8 cellular contexts compared by ENCODE assay signal in genomic region chr19:13817615-13818371, GRCh38. TPM values are rescaled to one million over a fixed set of nuclear protein-coding genes. Genes with fewer than 3 reads are reported as not detected.
DNase-seq lines count a peak whose midpoint lies in the region; ATAC-seq, FAIRE-seq and TF ChIP-seq lines count a peak whose summit lies in the region.
"Had no signal": no experiment of that assay in that cellular context is flagged by ENCODE, and none has a peak within 500 bp of the region (broad histone marks: within the 10 kb centered on the region; RNA-seq: fewer than 3 reads in every experiment).

No MANE protein-coding gene starts in this region.

- no peaks in the 10 kb centered on the region for H3K4me1 Mint-ChIP-seq in glutamatergic neuron (ENCODE audit: low read depth, unreplicated experiment)

- H3K9me3 Mint-ChIP-seq in glutamatergic neuron (ENCODE audit: unreplicated experiment) = peaks cover 2% of the 10 kb centered on the region

- H3K27ac ChIP-seq in small intestine (ENCODE audit: low read depth in 1 of 2, low read length in 1 of 2) = peak overlapping the region; percentile 4 to 88

- WGBS in small intestine, 3 donors = 10 to 48% (median 30%) methylated on average over 27 to 35 of the region's 35 CpGs

- no peak overlapping the region for H3K4me3 Mint-ChIP-seq in glutamatergic neuron (ENCODE audit: unreplicated experiment)

- peaks cover 5% of the 10 kb centered on the region for H3K36me3 Mint-ChIP-seq in glutamatergic neuron (ENCODE audit: unreplicated experiment)

- H3K4me3 ChIP-seq in NT2/D1 (ENCODE audit: insufficient read length, low read depth) = no peak overlapping the region
- peak overlapping the region in 1 of 2 donors; percentile 39 for H3K4me3 ChIP-seq in small intestine (ENCODE audit: low read depth in 1 of 2, low read length in 2 of 2)
- H3K4me3 ChIP-seq in BE2C (ENCODE audit: low read depth, low read length) = no peak overlapping the region

- H3K9me3 ChIP-seq in NT2/D1 (ENCODE audit: insufficient read depth, low read length) (no peaks in the 10 kb centered on the region), small intestine (ENCODE audit: control insufficient read depth, low read depth) (no peaks in the 10 kb centered on the region), BE2C (no peaks in the 10 kb centered on the region)

- H3K36me3 ChIP-seq in NT2/D1 (ENCODE audit: insufficient read depth, insufficient read length, low read length) (peaks cover 39% of the 10 kb centered on the region), small intestine (ENCODE audit: control insufficient read depth in 2 of 2, insufficient read depth in 2 of 2, low read length in 2 of 2) (no peaks in the 10 kb centered on the region), BE2C (no peaks in the 10 kb centered on the region; the same call in 1 of the 2 replicates)

- peak overlapping the region; percentile 26 for H3K9ac ChIP-seq in NT2/D1 (ENCODE audit: insufficient read length, low read depth)

- peaks cover 2% of the 10 kb centered on the region for H3K27me3 Mint-ChIP-seq in glutamatergic neuron (ENCODE audit: unreplicated experiment)

- TF ChIP-seq CTCF in glutamatergic neuron (IDR thresholded peaks at IDR 0.05; ENCODE audit: partially characterized antibody, unreplicated experiment) (no peak), BE2C (IDR thresholded peaks at IDR 0.05; ENCODE audit: low read depth, low read length) (no peak)

- DNase-seq in NT2/D1 (ENCODE audit: low read depth, low spot score) (no peak), glutamatergic neuron (peak; percentile 46), small intestine (peak; percentile 94), BE2C (no peak)

- peak; percentile 46 for ATAC-seq in HG03175 (IDR thresholded peaks at IDR 0.05; ENCODE audit: unreplicated experiment)
- ATAC-seq in HG02763 (IDR thresholded peaks at IDR 0.05; ENCODE audit: unreplicated experiment) = no peak
- no peak for ATAC-seq in HG03159 (IDR thresholded peaks at IDR 0.05; ENCODE audit: unreplicated experiment)

- H3K27me3 ChIP-seq in NT2/D1 (ENCODE audit: insufficient read depth, insufficient read length) (no peaks in the 10 kb centered on the region), small intestine (ENCODE audit: control insufficient read depth in 2 of 2, insufficient read depth in 2 of 2, low read length in 2 of 2) (no peaks in the 10 kb centered on the region), BE2C (no peaks in the 10 kb centered on the region)

- H3K4me1 ChIP-seq in NT2/D1 (ENCODE audit: insufficient read depth, insufficient read length) (peaks cover 10% of the 10 kb centered on the region), small intestine (ENCODE audit: control insufficient read depth in 2 of 2, insufficient read depth in 1 of 2, low read depth in 1 of 2, low read length in 1 of 2) (peaks cover 0 to 3% of the 10 kb centered on the region in 2 donors), BE2C (peaks cover 9% of the 10 kb centered on the region)

- no peak overlapping the region for H3K27ac Mint-ChIP-seq in glutamatergic neuron (ENCODE audit: unreplicated experiment)

- no peak for FAIRE-seq in small intestine (lab: Jason Lieb, UNC)

RNA-seq across cellular contexts. Expression of gene ZSWIM4, which starts 22.6 kb away (rescaled TPM):
- total RNA-seq in glutamatergic neuron (ENCODE audit: unreplicated experiment) = 46.0 TPM
- 1 to 10 TPM in 2 of 3 donors, under 1 TPM in 1; 0.45 to 2.3 (median 1.4) TPM for polyA plus RNA-seq in small intestine
- polyA plus RNA-seq in BE2C (2012; ENCODE audit: insufficient read depth, insufficient read length, low read depth) = 13.4 TPM

RNA-seq across cellular contexts. Expression of gene C19orf53, which starts 43.5 kb away (rescaled TPM):
- total RNA-seq in glutamatergic neuron (ENCODE audit: unreplicated experiment) = 68.3 TPM
- 100 to 1,000 TPM; 115 to 126 (median 121) TPM for polyA plus RNA-seq in small intestine
- 918 TPM for polyA plus RNA-seq in BE2C (2012; ENCODE audit: insufficient read depth, insufficient read length, low read depth)

RNA-seq across cellular contexts. Expression of gene MRI1, which starts 53.5 kb away (rescaled TPM):
- total RNA-seq in glutamatergic neuron (ENCODE audit: unreplicated experiment) = 21.9 TPM
- polyA plus RNA-seq in small intestine = 10 to 100 TPM; 12.3 to 19.0 (median 12.7) TPM
- 15.3 TPM for polyA plus RNA-seq in BE2C (2012; ENCODE audit: insufficient read depth, insufficient read length, low read depth)

RNA-seq across cellular contexts. Expression of gene NANOS3, which starts 59.1 kb away (rescaled TPM):
- total RNA-seq in glutamatergic neuron (ENCODE audit: unreplicated experiment) = not detected
- polyA plus RNA-seq in small intestine = under 1 TPM in 1 of 3 donors, not detected in 2; 0.45 TPM
- 3.6 TPM for polyA plus RNA-seq in BE2C (2012; ENCODE audit: insufficient read depth, insufficient read length, low read depth)
- total RNA-seq: subcutaneous adipose tissue had no signal

Comparison
In these comparisons a context has a peak if more than half of its experiments do, and no peak if none do; other contexts are left out.
1. DNase-seq: peak in glutamatergic neuron (single experiment) and small intestine (single experiment); none in NT2/D1 (single experiment) and BE2C (single experiment).